8 cellular contexts compared by ENCODE assay signal in the genomic region with DNA sequence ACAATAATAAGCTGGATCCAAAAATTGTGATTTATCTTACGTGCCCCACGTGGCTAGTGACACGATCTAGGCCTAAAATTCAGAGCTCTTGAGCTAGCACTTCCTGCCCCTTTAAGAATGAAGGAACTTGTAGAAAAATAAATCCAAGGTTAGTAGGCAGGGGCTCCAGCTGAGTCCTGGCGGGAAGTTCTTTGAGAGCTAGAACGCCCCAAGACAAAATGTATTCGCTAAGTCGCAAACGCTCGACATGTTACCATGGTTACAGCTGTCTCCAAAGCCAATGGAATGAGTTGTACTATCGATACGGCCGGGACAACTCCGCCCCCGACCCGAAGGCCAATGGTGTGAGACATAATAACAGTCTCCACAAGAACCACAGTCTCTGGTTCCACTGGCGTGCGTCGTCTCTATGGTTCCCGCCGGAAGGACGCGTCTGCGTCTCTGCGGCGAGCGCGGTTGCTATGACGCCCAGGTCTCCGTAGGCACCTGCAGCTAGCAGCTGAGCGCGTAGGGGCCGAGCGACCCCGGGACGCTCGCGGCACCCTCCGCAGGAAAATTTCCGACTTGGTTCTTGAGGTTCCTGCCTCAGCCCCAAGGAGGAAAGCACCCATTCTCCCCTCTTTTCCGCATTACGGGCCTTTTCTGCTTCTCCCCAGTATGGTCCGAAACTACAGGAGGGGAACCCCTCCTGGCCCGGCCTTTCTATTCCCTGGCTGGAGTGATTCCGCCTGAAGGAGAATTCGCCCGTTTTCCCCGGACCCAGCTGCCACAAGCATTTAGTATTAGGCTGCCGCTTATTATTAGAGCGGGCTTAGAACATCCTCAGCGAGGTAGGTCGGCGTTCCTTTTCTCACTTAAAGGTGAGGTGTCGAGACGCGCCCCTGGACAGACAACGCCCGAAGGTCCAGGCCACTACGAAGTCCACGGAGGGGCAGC. TPM values are rescaled to one million over a fixed set of nuclear protein-coding genes. Genes with fewer than 3 reads are reported as not detected.
A peak's percentile ranks its signal among the peaks of the same experiment; 100 is the strongest.
DNase-seq lines count a peak whose midpoint lies in the region; ATAC-seq and TF ChIP-seq lines count a peak whose summit lies in the region.

CCDC30 (plus strand) TSS at position 459 of the 936 bp plus-strand sequence. CDS start 17,266 bp downstream, outside the sequence.

- H3K4me3 ChIP-seq in DOHH2 (ENCODE audit: low read length) (peak within 1 kb of the TSS; percentile 67), LNCaP clone FGC (ENCODE audit: low read depth, low read length) (peak within 1 kb of the TSS; percentile 89)

- POLR2A ChIA-PET in naive thymus-derived CD8-positive, alpha-beta T cell (lab: Charles Lee) = interaction anchor here (0.7 to 1.4 kb wide), 5 partner anchors 29 to 304 kb away, joined by 3 to 6 read pairs (median 4); partner anchors contain the start of genes C1orf50, P3H1 and YBX1

- H3K9me3 Mint-ChIP-seq in activated T-helper 2 cell treated with anti-CD3 and anti-CD28 coated beads, Interferon-gamma antibody, Interleukin-2, Interleukin-4, amounts not matched to agents 10 μg/mL and 5 μg/mL and 100 μg/mL, durations not matched to agents 14 hours and 24 hours and 36 hours = no peaks in the 10 kb centered on the region
- H3K9me3 Mint-ChIP-seq in naive thymus-derived CD8-positive, alpha-beta T cell = no peaks in the 10 kb centered on the region
- H3K9me3 Mint-ChIP-seq in stimulated activated memory B cell treated with anti-CD40 and anti-IgM and Interleukin-4, amounts not matched to agents 10 μg/mL and 1 μg/mL and 100 μg/mL, for 72 hours = no peaks in the 10 kb centered on the region

- peaks cover 12% of the 10 kb centered on the region for H3F3A ChIP-seq in DOHH2 (ENCODE audit: control insufficient read depth, insufficient read depth)

- DNase-seq in H4 (ENCODE audit: low spot score) (peak; percentile 100), LNCaP clone FGC (ENCODE audit: low read depth) (peak; percentile 98), RPMI8226 (peak; percentile 99), fibroblast of peridontal ligament (ENCODE audit: extremely low read depth) (peak; percentile 99)
- DNase-seq in activated T-helper 2 cell treated with anti-CD3 and anti-CD28 coated beads, Interferon-gamma antibody, Interleukin-2, Interleukin-4, amounts not matched to agents 10 μg/mL and 5 μg/mL and 100 μg/mL, durations not matched to agents 14 hours and 24 hours and 36 hours (ENCODE audit: low spot score) = peak; percentile 95
- DNase-seq in naive thymus-derived CD8-positive, alpha-beta T cell = peak; percentile 90 to 99 (median 98)

- H3K27me3 Mint-ChIP-seq in activated T-helper 2 cell treated with anti-CD3 and anti-CD28 coated beads, Interferon-gamma antibody, Interleukin-2, Interleukin-4, amounts not matched to agents 10 μg/mL and 5 μg/mL and 100 μg/mL, durations not matched to agents 14 hours and 24 hours and 36 hours (ENCODE audit: low read depth) = peaks cover 11% of the 10 kb centered on the region
- H3K27me3 Mint-ChIP-seq in naive thymus-derived CD8-positive, alpha-beta T cell = peaks cover 0 to 2% (median 0%) of the 10 kb centered on the region in 5 donors
- H3K27me3 Mint-ChIP-seq in stimulated activated memory B cell treated with anti-CD40 and anti-IgM and Interleukin-4, amounts not matched to agents 10 μg/mL and 1 μg/mL and 100 μg/mL, for 72 hours = no peaks in the 10 kb centered on the region

- H3K36me3 Mint-ChIP-seq in activated T-helper 2 cell treated with anti-CD3 and anti-CD28 coated beads, Interferon-gamma antibody, Interleukin-2, Interleukin-4, amounts not matched to agents 10 μg/mL and 5 μg/mL and 100 μg/mL, durations not matched to agents 14 hours and 24 hours and 36 hours (ENCODE audit: low read depth) = peaks cover 39% of the 10 kb centered on the region
- H3K36me3 Mint-ChIP-seq in naive thymus-derived CD8-positive, alpha-beta T cell = peaks cover 0 to 41% (median 4%) of the 10 kb centered on the region in 3 donors
- H3K36me3 Mint-ChIP-seq in stimulated activated memory B cell treated with anti-CD40 and anti-IgM and Interleukin-4, amounts not matched to agents 10 μg/mL and 1 μg/mL and 100 μg/mL, for 72 hours = peaks cover 27% of the 10 kb centered on the region

- no peaks in the 10 kb centered on the region for H4K20me1 ChIP-seq in DOHH2 (ENCODE audit: control insufficient read depth, insufficient read depth, low read depth, low read length)

- peaks cover 31% of the 10 kb centered on the region for H3K36me3 ChIP-seq in DOHH2 (ENCODE audit: control insufficient read depth, low read length)

- peak within 1 kb of the TSS; percentile 67 for H3K27ac Mint-ChIP-seq in activated T-helper 2 cell treated with anti-CD3 and anti-CD28 coated beads, Interferon-gamma antibody, Interleukin-2, Interleukin-4, amounts not matched to agents 10 μg/mL and 5 μg/mL and 100 μg/mL, durations not matched to agents 14 hours and 24 hours and 36 hours
- H3K27ac Mint-ChIP-seq in naive thymus-derived CD8-positive, alpha-beta T cell = peak within 1 kb of the TSS; percentile 92 to 99 (median 96)
- peak within 1 kb of the TSS; percentile 74 for H3K27ac Mint-ChIP-seq in stimulated activated memory B cell treated with anti-CD40 and anti-IgM and Interleukin-4, amounts not matched to agents 10 μg/mL and 1 μg/mL and 100 μg/mL, for 72 hours

- peaks cover 8% of the 10 kb centered on the region for H3K79me2 ChIP-seq in DOHH2 (ENCODE audit: control insufficient read depth, low read length)

- H3K4me2 ChIP-seq in DOHH2 (ENCODE audit: low read length) = peak within 1 kb of the TSS; percentile 59

- TF ChIP-seq CTCF in DOHH2 (IDR thresholded peaks at IDR 0.05; ENCODE audit: low read depth, low read length, poor library complexity, severe bottlenecking) = no peak
- TF ChIP-seq CTCF in LNCaP clone FGC (IDR thresholded peaks at IDR 0.05; ENCODE audit: control insufficient read depth, extremely low read depth, insufficient read depth) = no peak

- H3K9me3 ChIP-seq in DOHH2 (ENCODE audit: control insufficient read depth, insufficient read depth, low read length) = no peaks in the 10 kb centered on the region

- H3K4me1 ChIP-seq in DOHH2 (ENCODE audit: control insufficient read depth, low read length) = peaks cover 24% of the 10 kb centered on the region

- peaks cover 27% of the 10 kb centered on the region for H3K4me1 Mint-ChIP-seq in activated T-helper 2 cell treated with anti-CD3 and anti-CD28 coated beads, Interferon-gamma antibody, Interleukin-2, Interleukin-4, amounts not matched to agents 10 μg/mL and 5 μg/mL and 100 μg/mL, durations not matched to agents 14 hours and 24 hours and 36 hours (ENCODE audit: low read depth)
- peaks cover 11 to 54% (median 42%) of the 10 kb centered on the region in 4 donors for H3K4me1 Mint-ChIP-seq in naive thymus-derived CD8-positive, alpha-beta T cell
- H3K4me1 Mint-ChIP-seq in stimulated activated memory B cell treated with anti-CD40 and anti-IgM and Interleukin-4, amounts not matched to agents 10 μg/mL and 1 μg/mL and 100 μg/mL, for 72 hours = peaks cover 39% of the 10 kb centered on the region

- H3K27ac ChIP-seq in DOHH2 (ENCODE audit: low read depth, low read length) = peak within 1 kb of the TSS; percentile 3; the same call in 1 of the 2 replicates

- peak within 1 kb of the TSS; percentile 76 for H3K4me3 Mint-ChIP-seq in activated T-helper 2 cell treated with anti-CD3 and anti-CD28 coated beads, Interferon-gamma antibody, Interleukin-2, Interleukin-4, amounts not matched to agents 10 μg/mL and 5 μg/mL and 100 μg/mL, durations not matched to agents 14 hours and 24 hours and 36 hours (ENCODE audit: low read depth)
- H3K4me3 Mint-ChIP-seq in naive thymus-derived CD8-positive, alpha-beta T cell = peak within 1 kb of the TSS; percentile 73 to 92 (median 89)
- peak within 1 kb of the TSS; percentile 86 for H3K4me3 Mint-ChIP-seq in stimulated activated memory B cell treated with anti-CD40 and anti-IgM and Interleukin-4, amounts not matched to agents 10 μg/mL and 1 μg/mL and 100 μg/mL, for 72 hours

- peaks cover 8% of the 10 kb centered on the region for H3K27me3 ChIP-seq in DOHH2 (ENCODE audit: control insufficient read depth, low read length)

- no peaks in the 10 kb centered on the region for H3K9me2 ChIP-seq in DOHH2 (replicated peaks; ENCODE audit: control insufficient read depth, low read length)

- peak; percentile 94 to 95 for ATAC-seq in naive thymus-derived CD8-positive, alpha-beta T cell
- ATAC-seq in stimulated activated memory B cell treated with anti-CD40 and anti-IgM and Interleukin-4, amounts not matched to agents 10 μg/mL and 1 μg/mL and 100 μg/mL, for 72 hours = peak; percentile 100

- intact Hi-C loops in activated T-helper 2 cell treated with anti-CD3 and anti-CD28 coated beads, Interferon-gamma antibody, Interleukin-2, Interleukin-4, amounts not matched to agents 10 μg/mL and 5 μg/mL and 100 μg/mL, durations not matched to agents 14 hours and 24 hours and 36 hours (cut with micrococcal nuclease) = loop anchor here (2.0 kb wide), 1 partner anchor 196 kb away; the partner anchor contains the start of gene PPIH

RNA-seq across cellular contexts. Expression of gene CCDC30, which starts in this region (rescaled TPM):
- 0.14 TPM in 1 of 2 replicates, not detected in the other for total RNA-seq in H4 (2014; rRNA removed; shearing (Covaris generic))
- total RNA-seq in activated T-helper 2 cell treated with anti-CD3 and anti-CD28 coated beads, Interferon-gamma antibody, Interleukin-2, Interleukin-4, amounts not matched to agents 10 μg/mL and 5 μg/mL and 100 μg/mL, durations not matched to agents 14 hours and 24 hours and 36 hours = 1.7 and 2.3 TPM in 2 replicates
- total RNA-seq in naive thymus-derived CD8-positive, alpha-beta T cell = 1 to 10 TPM; 5.4 to 5.5 TPM
- polyA plus RNA-seq in naive thymus-derived CD8-positive, alpha-beta T cell = under 1 TPM; 0.55 to 0.84 (median 0.79) TPM

Comparison
In these comparisons a context has a peak if more than half of its experiments do, and no peak if none do; other contexts are left out.
1. Peak in every context shown above with its lines: DNase-seq, ATAC-seq, H3K4me3 ChIP-seq and H3K27ac ChIP-seq.
2. Peak in DNase-seq in H4; RNA of the gene not detected or under 1 TPM.